Comparison of ENCODE assay signal across 28 cellular contexts in genomic region chr10:118903251-118903650, GRCh38.
"Had no signal": no experiment of that assay in that cellular context is flagged by ENCODE, and none has a peak within 500 bp of the region (broad histone marks: within the 10 kb centered on the region; RNA-seq: fewer than 3 reads in every experiment).

No MANE protein-coding gene starts in this region.

- H3K9me3 Mint-ChIP-seq: mesothelial cell of epicardium; natural killer cell; nephron progenitor cell; stimulated activated naive CD8-positive, alpha-beta T cell treated with anti-CD3 and anti-CD28 coated beads, Interleukin-15, Interleukin-2, amounts not matched to agents 100 ng/mL and 50 ng/mL, for 24 hours had no signal

- DNase-seq: head of caudate nucleus; hippocampal formation; immature natural killer cell; left ventricle myocardium inferior; mesendoderm; naive B cell; natural killer cell; nephron progenitor cell; pancreas; posterior cingulate gyrus; retina; right cardiac atrium; stimulated activated CD4-positive, alpha-beta T cell treated with anti-CD3 and anti-CD28 coated beads, Interleukin-12 subunit alpha, Interleukin-12 subunit beta, amount 100 ng/mL, for 4 hours; stimulated activated CD4-positive, alpha-beta T cell treated with anti-CD3 and anti-CD28 coated beads, Interleukin-15, amount 100 ng/mL, for 24 hours; stimulated activated CD4-positive, alpha-beta T cell treated with anti-CD3 and anti-CD28 coated beads, Interleukin-2, amount 100 ng/mL, for 24 hours; stimulated activated CD4-positive, alpha-beta T cell treated with anti-CD3 and anti-CD28 coated beads, Interleukin-4, amount 100 ng/mL, for 1 hour; stimulated activated naive CD4-positive, alpha-beta T cell; transverse colon; upper lobe of right lung had no signal

- H3K27me3 ChIP-seq: neural progenitor cell, pancreas, transverse colon, upper lobe of right lung had no signal

- ATAC-seq: natural killer cell, pancreas, right cardiac atrium, sciatic nerve, upper lobe of right lung had no signal

- H3K9me3 ChIP-seq: pancreas, prostate gland, suprapubic skin, thoracic aorta, transverse colon had no signal

- H3K36me3 ChIP-seq: left ventricle myocardium inferior, neural progenitor cell, pancreas, prostate gland, suprapubic skin, thoracic aorta, transverse colon, upper lobe of right lung had no signal

- H3K36me3 Mint-ChIP-seq: immature natural killer cell, mesothelial cell of epicardium, naive B cell, natural killer cell, neural progenitor cell had no signal

- H3K4me2 ChIP-seq: neural progenitor cell had no signal

- H3K27ac Mint-ChIP-seq: immature natural killer cell; mesothelial cell of epicardium; naive B cell; natural killer cell; nephron progenitor cell; neural progenitor cell; stimulated activated naive CD8-positive, alpha-beta T cell treated with anti-CD3 and anti-CD28 coated beads, Interleukin-15, Interleukin-2, amounts not matched to agents 100 ng/mL and 50 ng/mL, for 24 hours had no signal

- H3K4me1 Mint-ChIP-seq: immature natural killer cell, naive B cell, natural killer cell had no signal

- H3K4me1 ChIP-seq: left ventricle myocardium inferior, pancreas, prostate gland, suprapubic skin, transverse colon, upper lobe of right lung had no signal

- H2AFZ ChIP-seq: neural progenitor cell had no signal

- H3K4me3 Mint-ChIP-seq: immature natural killer cell; mesothelial cell of epicardium; naive B cell; natural killer cell; nephron progenitor cell; neural progenitor cell; stimulated activated naive CD8-positive, alpha-beta T cell treated with anti-CD3 and anti-CD28 coated beads, Interleukin-15, Interleukin-2, amounts not matched to agents 100 ng/mL and 50 ng/mL, for 24 hours had no signal

- H3K4me3 ChIP-seq: left ventricle myocardium inferior, lung, neural progenitor cell, pancreas, prostate gland, skin epidermis, suprapubic skin, thoracic aorta, transverse colon, upper lobe of right lung had no signal

- H3K27ac ChIP-seq: left ventricle myocardium inferior, neural progenitor cell, pancreas, prostate gland, skin epidermis, suprapubic skin, thoracic aorta, transverse colon, upper lobe of right lung had no signal
